In the genomic region with DNA sequence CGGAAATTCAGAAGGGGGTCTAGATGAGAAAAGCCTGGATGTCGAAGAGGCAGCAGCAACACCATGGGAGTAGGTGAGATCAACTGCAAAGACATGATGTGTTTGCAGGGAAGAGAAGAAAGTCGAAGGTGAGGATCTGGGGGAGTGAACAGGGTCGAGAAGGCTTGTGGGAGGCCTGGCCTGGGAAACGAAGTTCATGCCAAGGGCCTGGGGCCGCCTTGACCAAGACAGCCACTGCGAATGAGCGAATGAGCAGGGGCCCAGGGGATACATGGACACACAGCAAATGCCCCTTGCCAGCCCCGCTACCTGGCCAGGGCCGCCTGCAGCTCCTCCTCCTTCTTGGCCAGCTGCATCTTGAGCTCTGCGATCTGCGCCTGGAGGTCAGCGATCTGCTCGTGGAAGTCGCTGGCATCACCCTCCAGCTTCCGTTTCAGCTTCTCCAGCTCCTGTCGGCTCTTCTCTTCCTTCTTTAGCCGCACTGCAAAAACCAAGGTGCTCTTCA, we compare ENCODE assay signal across 29 cellular contexts.
"Had no signal": no experiment of that assay in that cellular context is flagged by ENCODE, and none has a peak within 500 bp of the region (broad histone marks: within the 10 kb centered on the region; RNA-seq: fewer than 3 reads in every experiment).

No MANE protein-coding gene starts in this region.

- H3K27me3 Mint-ChIP-seq: naive thymus-derived CD8-positive, alpha-beta T cell had no signal

- H3K36me3 Mint-ChIP-seq: type B pancreatic cell had no signal

- H3K4me3 ChIP-seq: dorsolateral prefrontal cortex, heart right ventricle, lower lobe of right lung, pancreas, right lobe of liver, smooth muscle cell, stomach, testis, tibial artery had no signal

- H3K36me3 ChIP-seq: pancreas, right lobe of liver had no signal

- H3K27me3 ChIP-seq: dorsolateral prefrontal cortex, foreskin keratinocyte, heart right ventricle, pancreas, right lobe of liver, stomach, testis, tibial artery had no signal

- H3K27ac Mint-ChIP-seq: immature natural killer cell, type B pancreatic cell had no signal

- H3K27ac ChIP-seq: dorsolateral prefrontal cortex, epithelial cell of prostate, foreskin keratinocyte, heart right ventricle, lower lobe of right lung, pancreas, right lobe of liver, stomach, testis had no signal

- DNase-seq: dorsolateral prefrontal cortex; effector CD4-positive, alpha-beta T cell; foreskin keratinocyte; glutamatergic neuron; heart right ventricle; hippocampal formation; immature natural killer cell; islet precursor cell; kidney glomerular epithelial cell; left colon; left ventricle myocardium superior; lower lobe of right lung; occipital lobe; pancreas; right lobe of liver; stimulated activated CD4-positive, alpha-beta T cell treated with anti-CD3 and anti-CD28 coated beads, Interleukin-12 subunit alpha, Interleukin-12 subunit beta, amount 100 ng/mL, for 4 hours; stimulated activated CD4-positive, alpha-beta T cell treated with anti-CD3 and anti-CD28 coated beads, Interleukin-1b, Interleukin-23, amount 100 ng/mL, for 48 hours; stimulated activated CD4-positive, alpha-beta T cell treated with anti-CD3 and anti-CD28 coated beads, Interleukin-4, amount 100 ng/mL, for 1 hour; stimulated activated CD8-positive, alpha-beta memory T cell treated with anti-CD3 and anti-CD28 coated beads, Interleukin-4, amount 100 ng/mL, for 48 hours; stimulated activated naive CD4-positive, alpha-beta T cell; stomach; substantia nigra; testis; tibial artery had no signal

- H3K4me1 ChIP-seq: foreskin keratinocyte, heart right ventricle, lower lobe of right lung, pancreas, right lobe of liver, stomach, testis, tibial artery had no signal

- ATAC-seq: esophagus mucosa; foreskin keratinocyte; heart right ventricle; left colon; left ventricle myocardium superior; lower lobe of right lung; naive thymus-derived CD8-positive, alpha-beta T cell; pancreas; right lobe of liver had no signal

- H3K9me3 ChIP-seq: pancreas, right lobe of liver, testis, tibial artery had no signal

- H3K9me3 Mint-ChIP-seq: type B pancreatic cell had no signal

- H3K4me1 Mint-ChIP-seq: immature natural killer cell had no signal

- H3K4me3 Mint-ChIP-seq: immature natural killer cell, type B pancreatic cell had no signal
